Comparison of ENCODE assay signal across 22 cellular contexts in the genomic region with DNA sequence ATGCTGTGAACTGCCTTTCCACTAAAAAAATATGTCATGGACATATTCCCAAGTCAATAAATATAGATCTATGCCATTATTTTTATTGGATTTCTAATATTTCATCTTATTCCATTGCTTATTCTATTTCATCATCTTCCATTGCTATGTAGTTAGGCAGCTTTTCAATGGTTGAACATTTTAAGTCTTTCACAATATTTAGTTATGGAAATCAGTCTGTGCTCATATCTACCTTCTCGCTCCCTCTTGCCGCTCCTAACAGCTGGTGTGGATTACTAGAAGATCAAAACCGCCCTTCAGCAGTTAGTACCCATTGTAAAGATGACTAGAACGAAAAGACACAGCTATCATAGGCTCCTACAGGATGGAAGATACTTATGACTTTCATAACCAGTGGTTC.
"Had no signal": no experiment of that assay in that cellular context is flagged by ENCODE, and none has a peak within 500 bp of the region (broad histone marks: within the 10 kb centered on the region; RNA-seq: fewer than 3 reads in every experiment).

No MANE protein-coding gene starts in this region.

- H3K4me3 ChIP-seq: colonic mucosa, esophagus squamous epithelium, gastrocnemius medialis, heart right ventricle, left ventricle myocardium inferior, lower lobe of right lung, mucosa of descending colon had no signal

- H3K4me1 ChIP-seq: colonic mucosa, esophagus squamous epithelium, gastrocnemius medialis, left ventricle myocardium inferior, lower lobe of right lung had no signal

- ATAC-seq: effector memory CD8-positive, alpha-beta T cell; esophagus mucosa; gastrocnemius medialis; heart right ventricle; left cardiac atrium; lower lobe of right lung; mucosa of descending colon had no signal

- H3K27me3 ChIP-seq: colonic mucosa, esophagus squamous epithelium, gastrocnemius medialis, heart right ventricle had no signal

- H3K36me3 ChIP-seq: colonic mucosa, esophagus squamous epithelium, gastrocnemius medialis, heart right ventricle, left ventricle myocardium inferior, lower lobe of right lung had no signal

- H3K27ac ChIP-seq: colonic mucosa, epithelial cell of prostate, esophagus squamous epithelium, gastrocnemius medialis, heart right ventricle, left ventricle myocardium inferior, lower lobe of right lung had no signal

- H3K9me3 ChIP-seq: colonic mucosa, esophagus squamous epithelium, gastrocnemius medialis, heart right ventricle, left ventricle myocardium inferior, lower lobe of right lung had no signal

- DNase-seq: colonic mucosa; cortex of kidney; effector CD8-positive, alpha-beta T cell; effector memory CD8-positive, alpha-beta T cell; endodermal cell; erythroblast; esophagus squamous epithelium; foreskin fibroblast; foreskin melanocyte; gastrocnemius medialis; glutamatergic neuron; head of caudate nucleus; heart right ventricle; hippocampal formation; left cardiac atrium; left ventricle myocardium inferior; lower lobe of right lung; mesenchymal stem cell; mucosa of descending colon; naive B cell had no signal
